ENCODE assay signal across 8 cellular contexts in the genomic region with DNA sequence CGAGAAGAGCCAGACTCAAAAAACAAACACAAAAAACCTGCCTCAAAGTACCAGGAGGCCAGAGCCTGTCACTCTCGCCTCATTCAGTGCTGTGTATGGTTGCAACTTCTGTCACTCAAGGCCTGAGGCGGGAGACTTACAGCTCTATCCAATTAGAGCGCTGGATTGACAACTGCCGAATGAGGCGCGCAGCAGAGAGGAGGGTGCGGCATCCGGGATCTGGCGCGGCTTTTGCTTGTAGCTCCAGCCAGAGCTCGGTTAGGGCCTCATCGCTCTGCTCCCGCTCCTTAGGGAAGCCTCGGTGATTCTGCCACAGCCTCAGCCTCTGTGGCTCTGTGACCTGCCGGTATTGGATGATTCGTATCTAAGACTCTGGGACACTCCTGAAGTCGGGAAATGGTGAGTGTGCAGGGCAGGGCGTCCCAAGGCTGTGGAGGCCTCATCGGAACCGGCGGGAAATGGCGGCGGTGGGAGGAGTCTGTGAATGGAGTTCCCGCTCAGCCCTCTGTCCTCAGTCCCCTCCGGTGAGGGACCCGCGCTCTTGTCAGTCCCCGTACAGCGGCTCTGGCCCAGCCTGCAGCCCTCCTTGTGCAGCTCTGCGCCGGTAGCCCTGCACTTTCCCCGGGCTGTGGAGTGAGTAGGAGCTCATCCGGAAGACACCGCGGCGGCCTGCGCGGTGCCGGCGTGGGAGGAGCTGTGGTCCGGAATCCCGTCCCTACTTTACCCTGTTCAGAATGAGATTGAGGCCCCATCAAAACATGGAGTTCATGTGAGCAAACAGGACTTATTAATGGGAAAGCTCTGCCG. TPM values are rescaled to one million over a fixed set of nuclear protein-coding genes. Genes with fewer than 3 reads are reported as not detected.
DNase-seq lines count a peak whose midpoint lies in the region; ATAC-seq, FAIRE-seq and TF ChIP-seq lines count a peak whose summit lies in the region.

A gene (plus strand): TSS at position 227 of the 807 bp plus-strand sequence. CDS start 170 bp downstream, at position 397.

- H3K27me3 Mint-ChIP-seq in memory B cell, result peaks cover 1% of the 10 kb centered on the region

- ATAC-seq in HG03469 (IDR thresholded peaks at IDR 0.05; ENCODE audit: unreplicated experiment) (peak; percentile 98), memory B cell (ENCODE audit: low read depth) (peak; percentile 94)

- peak within 1 kb of the TSS; percentile 95 for H3K27ac Mint-ChIP-seq in memory B cell

- peaks cover 28% of the 10 kb centered on the region for H3K36me3 Mint-ChIP-seq in memory B cell

- DNase-seq in BJ (ENCODE audit: low read depth), result peak; percentile 80
- peak; percentile 81 for DNase-seq in GM19239 (ENCODE audit: insufficient read length, low spot score)
- DNase-seq in NCI-H82 (lab: John Stamatoyannopoulos, UW), result peak; percentile 97
- peak; percentile 80 to 85 for DNase-seq in activated CD8-positive, alpha-beta memory T cell treated with anti-CD3 and anti-CD28 coated beads for 4 hours (ENCODE audit: low read depth in 2 of 2)
- DNase-seq in effector memory CD4-positive, alpha-beta T cell, result peak; percentile 74 to 88 (median 87)
- peak; percentile 88 to 90 for DNase-seq in memory B cell (ENCODE audit: low spot score in 2 of 2)
- DNase-seq in stimulated activated CD8-positive, alpha-beta memory T cell treated with anti-CD3 and anti-CD28 coated beads, Interleukin-12 subunit alpha, Interleukin-12 subunit beta, amount 100 ng/mL, for 1 hour (ENCODE audit: low read depth), result peak; percentile 79

- H3K4me1 Mint-ChIP-seq in memory B cell, result peaks cover 13% of the 10 kb centered on the region

- peak within 1 kb of the TSS; percentile 100 for H3K4me3 Mint-ChIP-seq in memory B cell

- peaks cover 17% of the 10 kb centered on the region for H3K4me1 ChIP-seq in effector memory CD4-positive, alpha-beta T cell (ENCODE audit: control insufficient read depth, insufficient read depth, low read length, poor library complexity, severe bottlenecking)

- H3K9me3 Mint-ChIP-seq in memory B cell, result peaks cover 10% of the 10 kb centered on the region

- CTCF ChIA-PET in BJ (lab: Yijun Ruan, JAX), result interaction anchor here (0.7 to 1.1 kb wide), 3 partner anchors 9 to 42 kb away, joined by 3 to 4 read pairs (median 3); no protein-coding TSS in a partner anchor

- H3K27ac ChIP-seq in effector memory CD4-positive, alpha-beta T cell (ENCODE audit: insufficient read depth, low read length, poor library complexity, severe bottlenecking), result peak within 1 kb of the TSS; percentile 84

- peak; percentile 82 for FAIRE-seq in GM19239 (lab: Jason Lieb, UNC)

- no peaks in the 10 kb centered on the region; the same call in 1 of the 2 replicates for H3K36me3 ChIP-seq in BJ (ENCODE audit: control insufficient read depth, insufficient read depth, low read length)
- H3K36me3 ChIP-seq in effector memory CD4-positive, alpha-beta T cell (ENCODE audit: control insufficient read depth, insufficient read depth, low read length), result peaks cover 28% of the 10 kb centered on the region

- POLR2A ChIA-PET in BJ (lab: Charles Lee), result interaction anchor here (0.7 kb wide), 1 partner anchor 8 kb away, joined by 4 read pairs; no protein-coding TSS in a partner anchor

- H3K4me3 ChIP-seq in BJ (ENCODE audit: low read depth, low read length), result peak within 1 kb of the TSS; percentile 71
- H3K4me3 ChIP-seq in effector memory CD4-positive, alpha-beta T cell (ENCODE audit: insufficient read depth, low read depth, low read length, poor library complexity, severe bottlenecking), result peak within 1 kb of the TSS; percentile 80

- no peak for TF ChIP-seq CTCF in BJ (IDR thresholded peaks at IDR 0.05; ENCODE audit: insufficient read depth, low read depth, low read length)

- peaks cover 16% of the 10 kb centered on the region for H3K9me3 ChIP-seq in effector memory CD4-positive, alpha-beta T cell (ENCODE audit: control insufficient read depth, low read length)

- no peaks in the 10 kb centered on the region for H3K27me3 ChIP-seq in BJ (ENCODE audit: control insufficient read depth, insufficient read depth, low read length)
- H3K27me3 ChIP-seq in effector memory CD4-positive, alpha-beta T cell (replicated peaks; ENCODE audit: control insufficient read depth, insufficient read depth, low read length, poor library complexity, severe bottlenecking), result no peaks in the 10 kb centered on the region

RNA-seq across cellular contexts. Expression of the gene that starts here (rescaled TPM):
- polyA plus RNA-seq in BJ (2011; rRNA removed), result 1.6 and 2.4 TPM in 2 replicates
- 1.7 and 2.7 TPM in 2 replicates for polyA minus RNA-seq in BJ (2011; rRNA and poly(A)+ RNA removed)

Comparison
In these comparisons a context has a peak if more than half of its experiments do, and no peak if none do; other contexts are left out.
1. Peak in every context shown above with its lines: DNase-seq, ATAC-seq, H3K4me3 ChIP-seq and H3K27ac ChIP-seq.